In genomic region chr2:30979822-30980245, GRCh38 we compare ENCODE assay signal across 8 cellular contexts.
A peak's percentile ranks its signal among the peaks of the same experiment; 100 is the strongest.
DNase-seq lines count a peak whose midpoint lies in the region; ATAC-seq, FAIRE-seq and TF ChIP-seq lines count a peak whose summit lies in the region.

No MANE protein-coding gene starts in this region.

- in situ Hi-C loops in Panc1 (cut with HindIII; ENCODE audit: low pct_unique_long_range_greater_than_20kb, low sequenced_read_pairs) = no loop called here

- no peak overlapping the region for H3K27ac ChIP-seq in Panc1 (ENCODE audit: low read length)
- H3K27ac ChIP-seq in prostate gland = peak overlapping the region in 1 of 2 donors; percentile 47

- no peak for TF ChIP-seq POLR2A in prostate gland (IDR thresholded peaks at IDR 0.05)
- TF ChIP-seq POLR2A in GM12891 (IDR thresholded peaks at IDR 0.05; ENCODE audit: low read depth, low read length) = no peak

- H3K4me3 ChIP-seq in Panc1 (ENCODE audit: low read depth in 2 of 2, low read length in 2 of 2) (no peak overlapping the region), prostate gland (no peak overlapping the region)

- 64% methylated on average over 6 of the region's 6 CpGs for WGBS in prostate gland

- CTCF ChIA-PET in Panc1 (lab: Charles Lee) = no interaction called here

- ATAC-seq in Panc1 (no peak), HG03342 (IDR thresholded peaks at IDR 0.05; ENCODE audit: unreplicated experiment) (no peak)

- peak; percentile 46 for DNase-seq in GM04503 (ENCODE audit: low read depth)
- DNase-seq in Panc1 (ENCODE audit: low read depth, low spot score) = no peak
- peak; percentile 30 for DNase-seq in fibroblast of peridontal ligament (ENCODE audit: extremely low read depth)
- DNase-seq in prostate gland (ENCODE audit: low spot score) = peak; percentile 17
- no peak for DNase-seq in GM12891 (ENCODE audit: insufficient read length, low spot score)
- no peak for DNase-seq in DMS79 (lab: John Stamatoyannopoulos, UW)
- no peak for DNase-seq in activated CD4-positive, alpha-beta T cell treated with anti-CD3 and anti-CD28 coated beads, Interleukin-2, amount 50 U/mL, for 1 hour

- H3K4me1 ChIP-seq in Panc1 (ENCODE audit: control insufficient read depth, insufficient read depth, low read length) (no peaks in the 10 kb centered on the region), prostate gland (replicated peaks) (no peaks in the 10 kb centered on the region)

- H3K27me3 ChIP-seq in Panc1 (ENCODE audit: control insufficient read depth, insufficient read depth, low read length) (no peaks in the 10 kb centered on the region; the same call in 1 of the 2 replicates), prostate gland (replicated peaks; ENCODE audit: insufficient read depth) (no peaks in the 10 kb centered on the region)

- no peak for FAIRE-seq in GM12891 (lab: Jason Lieb, UNC)

- intact Hi-C loops in Panc1 (cut with micrococcal nuclease; ENCODE audit: unreplicated experiment) = no loop called here
- intact Hi-C loops in prostate gland (cut with DNase I) = no loop called here

- BruUV-seq in Panc1 (replicated peaks; lab: Mats Ljungman, UMichigan) = no TSS peak

- TF ChIP-seq CTCF in Panc1 (IDR thresholded peaks at IDR 0.05) = peak; percentile 26; the same call in 1 of the 2 replicates
- TF ChIP-seq CTCF in prostate gland (IDR thresholded peaks at IDR 0.05) = peak in 1 of 4 experiments; percentile 35

- H3K9me3 ChIP-seq in Panc1 (ENCODE audit: control insufficient read depth, insufficient read depth, low read depth, low read length) (no peaks in the 10 kb centered on the region), prostate gland (no peaks in the 10 kb centered on the region)

- H3K36me3 ChIP-seq in Panc1 (ENCODE audit: control insufficient read depth, insufficient read depth, low read length) = no peaks in the 10 kb centered on the region
- no peaks in the 10 kb centered on the region for H3K36me3 ChIP-seq in prostate gland

- POLR2A ChIA-PET in Panc1 (lab: Charles Lee) = no interaction called here

TF ChIP-seq in GM12891, 5 proteins besides CTCF, POLR2A, EP300 and RAD21:
- TF ChIP-seq SPI1 (IDR thresholded peaks at IDR 0.05; ENCODE audit: low read depth, low read length) (no peak), TAF1 (IDR thresholded peaks at IDR 0.05; ENCODE audit: low read depth, low read length) (no peak), POLR2AphosphoS5 (IDR thresholded peaks at IDR 0.05; ENCODE audit: low read depth, low read length) (no peak), PAX5 (IDR thresholded peaks at IDR 0.05; ENCODE audit: insufficient read depth, low read length, severe bottlenecking) (no peak), POU2F2 (IDR thresholded peaks at IDR 0.05; ENCODE audit: low read depth, low read length) (no peak)

Comparison
In these comparisons a context has a peak if more than half of its experiments do, and no peak if none do; other contexts are left out.
1. DNase-seq: peak in GM04503 (single experiment), fibroblast of peridontal ligament (single experiment) and prostate gland (single experiment); none in Panc1 (single experiment), GM12891 (single experiment), DMS79 (single experiment) and activated CD4-positive, alpha-beta T cell treated with anti-CD3 and anti-CD28 coated beads, Interleukin-2, amount 50 U/mL, for 1 hour (single experiment).